In genomic region chr3:134857776-134858515, GRCh38 we compare ENCODE assay signal across 13 cellular contexts.
"Had no signal": no experiment of that assay in that cellular context is flagged by ENCODE, and none has a peak within 500 bp of the region (broad histone marks: within the 10 kb centered on the region; RNA-seq: fewer than 3 reads in every experiment).

No MANE protein-coding gene starts in this region.

- H3K4me1 ChIP-seq: gastroesophageal sphincter, pancreas had no signal

- H3K36me3 ChIP-seq: gastroesophageal sphincter, pancreas, thoracic aorta had no signal

- ATAC-seq: gastroesophageal sphincter; left ventricle myocardium superior; naive thymus-derived CD8-positive, alpha-beta T cell; pancreas; stimulated activated effector memory CD8-positive, alpha-beta T cell treated with anti-CD3 and anti-CD28 coated beads, Interleukin-12 subunit alpha, Interleukin-12 subunit beta, amount 100 ng/mL, for 72 hours had no signal

- H3K9me3 ChIP-seq: gastroesophageal sphincter, pancreas, thoracic aorta had no signal

- H3K27me3 ChIP-seq: gastroesophageal sphincter, pancreas had no signal

- H3K27ac ChIP-seq: epithelial cell of prostate, gastroesophageal sphincter, pancreas, thoracic aorta had no signal

- H3K4me3 ChIP-seq: gastroesophageal sphincter, pancreas, thoracic aorta had no signal

- DNase-seq: activated CD4-positive, alpha-beta T cell treated with anti-CD3 and anti-CD28 coated beads, Interleukin-2, amount 10 ng/mL, durations not matched to agents 7 days and 5 days; activated CD8-positive, alpha-beta memory T cell treated with anti-CD3 and anti-CD28 coated beads for 24 hours; activated naive CD8-positive, alpha-beta T cell treated with anti-CD3 and anti-CD28 coated beads for 36 hours; effector memory CD4-positive, alpha-beta T cell; kidney; left ventricle myocardium superior; naive thymus-derived CD8-positive, alpha-beta T cell; pancreas; stimulated activated CD4-positive, alpha-beta T cell treated with anti-CD3 and anti-CD28 coated beads, Interleukin-1b, Interleukin-23, amount 100 ng/mL, for 48 hours had no signal
